Comparison of ENCODE assay signal across 17 cellular contexts in the genomic region with DNA sequence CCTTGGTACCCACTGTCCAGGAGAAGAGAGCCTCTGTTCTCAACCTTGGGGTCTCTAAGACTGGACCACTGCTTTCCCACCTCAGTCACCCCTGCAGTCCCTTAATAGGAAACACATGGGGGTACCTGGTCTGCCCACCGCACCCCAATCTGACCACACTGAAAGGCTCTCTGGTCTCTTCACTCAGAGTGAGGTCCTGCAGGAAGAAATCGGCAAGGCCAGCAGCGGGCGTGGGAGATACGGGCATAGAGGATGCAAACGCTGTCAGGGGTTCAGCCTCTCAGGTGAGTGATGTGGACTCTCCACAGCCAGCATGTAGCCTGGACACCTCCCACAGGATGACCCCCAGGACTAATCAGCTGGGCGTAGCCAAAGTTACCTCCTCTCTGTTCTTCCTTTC. TPM values are rescaled to one million over a fixed set of nuclear protein-coding genes. Genes with fewer than 3 reads are reported as not detected.
A peak's percentile ranks its signal among the peaks of the same experiment; 100 is the strongest.
DNase-seq lines count a peak whose midpoint lies in the region; ATAC-seq and TF ChIP-seq lines count a peak whose summit lies in the region.
"Had no signal": no experiment of that assay in that cellular context is flagged by ENCODE, and none has a peak within 500 bp of the region (broad histone marks: within the 10 kb centered on the region; RNA-seq: fewer than 3 reads in every experiment).

No MANE protein-coding gene starts in this region.

- H3K27ac Mint-ChIP-seq in activated naive CD4-positive, alpha-beta T cell treated with anti-CD3 and anti-CD28 coated beads for 36 hours, result peak overlapping the region; percentile 18
- H3K27ac Mint-ChIP-seq: GM23338; memory B cell; stimulated activated memory B cell treated with anti-CD40 and anti-IgM and Interleukin-4, amounts not matched to agents 10 μg/mL and 1 μg/mL and 100 μg/mL, for 72 hours had no signal

- H3K4me1 ChIP-seq in lower lobe of right lung (peaks cover 51% of the 10 kb centered on the region), subcutaneous abdominal adipose tissue (ENCODE audit: control insufficient read depth in 5 of 5, insufficient read depth in 5 of 5, low read length in 5 of 5) (peaks cover 2 to 70% (median 34%) of the 10 kb centered on the region in 5 donors)

- TF ChIP-seq CTCF in lower lobe of right lung (IDR thresholded peaks at IDR 0.05), result no peak

- H3K27me3 ChIP-seq in lower lobe of right lung (ENCODE audit: low read depth) (no peaks in the 10 kb centered on the region), subcutaneous abdominal adipose tissue (ENCODE audit: control insufficient read depth in 5 of 5, insufficient read depth in 4 of 5, low read length in 5 of 5) (peaks cover 0 to 7% (median 5%) of the 10 kb centered on the region in 5 donors)
- H3K27me3 ChIP-seq: Peyer's patch had no signal

- H3K4me1 Mint-ChIP-seq in activated naive CD4-positive, alpha-beta T cell treated with anti-CD3 and anti-CD28 coated beads for 36 hours (ENCODE audit: low read depth), result peaks cover 84% of the 10 kb centered on the region
- H3K4me1 Mint-ChIP-seq: GM23338 had no signal

- H3K36me3 ChIP-seq in lower lobe of right lung (no peaks in the 10 kb centered on the region), subcutaneous abdominal adipose tissue (ENCODE audit: control insufficient read depth in 5 of 5, insufficient read depth in 5 of 5, low read length in 5 of 5) (no peaks in the 10 kb centered on the region)
- H3K36me3 ChIP-seq: Peyer's patch had no signal

- H3K36me3 Mint-ChIP-seq in activated naive CD4-positive, alpha-beta T cell treated with anti-CD3 and anti-CD28 coated beads for 36 hours (ENCODE audit: low read depth), result no peaks in the 10 kb centered on the region
- H3K36me3 Mint-ChIP-seq: memory B cell; stimulated activated memory B cell treated with anti-CD40 and anti-IgM and Interleukin-4, amounts not matched to agents 10 μg/mL and 1 μg/mL and 100 μg/mL, for 72 hours had no signal

- ATAC-seq in lower lobe of right lung, result no peak
- ATAC-seq in HG03520 (IDR thresholded peaks at IDR 0.05; ENCODE audit: unreplicated experiment), result no peak
- ATAC-seq: GM23338; stimulated activated memory B cell treated with anti-CD40 and anti-IgM and Interleukin-4, amounts not matched to agents 10 μg/mL and 1 μg/mL and 100 μg/mL, for 72 hours had no signal

- H3K27me3 Mint-ChIP-seq in activated naive CD4-positive, alpha-beta T cell treated with anti-CD3 and anti-CD28 coated beads for 36 hours (ENCODE audit: low read depth), result no peaks in the 10 kb centered on the region

- H3K9me3 ChIP-seq in lower lobe of right lung (no peaks in the 10 kb centered on the region), subcutaneous abdominal adipose tissue (ENCODE audit: control insufficient read depth in 5 of 5, low read length in 5 of 5) (no peaks in the 10 kb centered on the region)
- H3K9me3 ChIP-seq: Peyer's patch had no signal

- H3K9me3 Mint-ChIP-seq in activated naive CD4-positive, alpha-beta T cell treated with anti-CD3 and anti-CD28 coated beads for 36 hours, result no peaks in the 10 kb centered on the region
- H3K9me3 Mint-ChIP-seq: GM23338; memory B cell; stimulated activated memory B cell treated with anti-CD40 and anti-IgM and Interleukin-4, amounts not matched to agents 10 μg/mL and 1 μg/mL and 100 μg/mL, for 72 hours had no signal

- CTCF ChIA-PET in activated naive CD4-positive, alpha-beta T cell treated with anti-CD3 and anti-CD28 coated beads for 36 hours (lab: Charles Lee), result interaction anchor here (1.3 kb wide), 1 partner anchor 28 kb away, joined by 3 read pairs; no protein-coding TSS in a partner anchor

- H3K4me3 Mint-ChIP-seq in activated naive CD4-positive, alpha-beta T cell treated with anti-CD3 and anti-CD28 coated beads for 36 hours, result no peak overlapping the region
- H3K4me3 Mint-ChIP-seq: GM23338; memory B cell; stimulated activated memory B cell treated with anti-CD40 and anti-IgM and Interleukin-4, amounts not matched to agents 10 μg/mL and 1 μg/mL and 100 μg/mL, for 72 hours had no signal

- intact Hi-C loops in activated naive CD4-positive, alpha-beta T cell treated with anti-CD3 and anti-CD28 coated beads for 36 hours (cut with micrococcal nuclease), result no loop called here
- intact Hi-C loops in lower lobe of right lung (cut with DNase I), result no loop called here

- H3K4me3 ChIP-seq in lower lobe of right lung (no peak overlapping the region), subcutaneous abdominal adipose tissue (ENCODE audit: low read depth in 1 of 5, low read length in 5 of 5) (peak overlapping the region in 2 of 5 donors; percentile 3 to 30)
- H3K4me3 ChIP-seq: GM23338, Peyer's patch had no signal

- H3K9ac ChIP-seq in subcutaneous abdominal adipose tissue (ENCODE audit: low read length in 5 of 5), result no peak overlapping the region

- H3K27ac ChIP-seq in lower lobe of right lung (peak overlapping the region; percentile 46), subcutaneous abdominal adipose tissue (ENCODE audit: low read depth, low read length) (peak overlapping the region; percentile 46)

- no peak for DNase-seq in activated naive CD4-positive, alpha-beta T cell treated with anti-CD3 and anti-CD28 coated beads for 36 hours
- no peak for DNase-seq in activated naive CD4-positive, alpha-beta T cell (lab: John Stamatoyannopoulos, UW)
- DNase-seq in RPMI8226 (peak; percentile 22), lower lobe of right lung (no peak), NOMO-1 treated with DMSO at 0.1 percent for 48 hours (lab: John Stamatoyannopoulos, UW; ENCODE audit: unreplicated experiment) (no peak), NCI-H1930 (lab: John Stamatoyannopoulos, UW) (no peak)
- DNase-seq: activated CD8-positive, alpha-beta memory T cell treated with anti-CD3 and anti-CD28 coated beads, Interleukin-2, amount 50 U/mL, for 48 hours; MM.1S; NCI-H2029 treated with DMSO at 0.1 percent for 48 hours; NCI-H526; SW 1271 had no signal

RNA-seq across cellular contexts. Expression of gene SIGLEC9, which starts 3.5 kb away (rescaled TPM):
- total RNA-seq in activated naive CD4-positive, alpha-beta T cell treated with anti-CD3 and anti-CD28 coated beads for 36 hours, result 1 to 10 TPM; 1.7 to 1.9 TPM
- 24.8 TPM for total RNA-seq in lower lobe of right lung
- total RNA-seq: GM23338 had no signal

RNA-seq across cellular contexts. Expression of gene SIGLEC7, which starts 13.9 kb away (rescaled TPM):
- not detected for total RNA-seq in activated naive CD4-positive, alpha-beta T cell treated with anti-CD3 and anti-CD28 coated beads for 36 hours
- 10.0 TPM for total RNA-seq in lower lobe of right lung
- total RNA-seq: GM23338, Peyer's patch had no signal

RNA-seq across cellular contexts. Expression of gene CTU1, which starts 20.0 kb away (rescaled TPM):
- 1 to 10 TPM; 9.2 to 9.9 TPM for total RNA-seq in activated naive CD4-positive, alpha-beta T cell treated with anti-CD3 and anti-CD28 coated beads for 36 hours
- 8.3 TPM for total RNA-seq in lower lobe of right lung

RNA-seq across cellular contexts. Expression of gene KLK14, which starts 45.5 kb away (rescaled TPM):
- total RNA-seq in activated naive CD4-positive, alpha-beta T cell treated with anti-CD3 and anti-CD28 coated beads for 36 hours, result under 1 TPM; 0.69 to 0.79 TPM
- total RNA-seq in lower lobe of right lung, result 0.89 TPM
- total RNA-seq: GM23338 had no signal

Comparison
In these comparisons a context has a peak if more than half of its experiments do, and no peak if none do; other contexts are left out.
1. RNA of gene SIGLEC7, which starts 13.9 kb away (total RNA-seq): 10.0 TPM in lower lobe of right lung (single experiment); not detected in activated naive CD4-positive, alpha-beta T cell treated with anti-CD3 and anti-CD28 coated beads for 36 hours; every median in the first group is over 10 times any median in the second.